In the genomic region with DNA sequence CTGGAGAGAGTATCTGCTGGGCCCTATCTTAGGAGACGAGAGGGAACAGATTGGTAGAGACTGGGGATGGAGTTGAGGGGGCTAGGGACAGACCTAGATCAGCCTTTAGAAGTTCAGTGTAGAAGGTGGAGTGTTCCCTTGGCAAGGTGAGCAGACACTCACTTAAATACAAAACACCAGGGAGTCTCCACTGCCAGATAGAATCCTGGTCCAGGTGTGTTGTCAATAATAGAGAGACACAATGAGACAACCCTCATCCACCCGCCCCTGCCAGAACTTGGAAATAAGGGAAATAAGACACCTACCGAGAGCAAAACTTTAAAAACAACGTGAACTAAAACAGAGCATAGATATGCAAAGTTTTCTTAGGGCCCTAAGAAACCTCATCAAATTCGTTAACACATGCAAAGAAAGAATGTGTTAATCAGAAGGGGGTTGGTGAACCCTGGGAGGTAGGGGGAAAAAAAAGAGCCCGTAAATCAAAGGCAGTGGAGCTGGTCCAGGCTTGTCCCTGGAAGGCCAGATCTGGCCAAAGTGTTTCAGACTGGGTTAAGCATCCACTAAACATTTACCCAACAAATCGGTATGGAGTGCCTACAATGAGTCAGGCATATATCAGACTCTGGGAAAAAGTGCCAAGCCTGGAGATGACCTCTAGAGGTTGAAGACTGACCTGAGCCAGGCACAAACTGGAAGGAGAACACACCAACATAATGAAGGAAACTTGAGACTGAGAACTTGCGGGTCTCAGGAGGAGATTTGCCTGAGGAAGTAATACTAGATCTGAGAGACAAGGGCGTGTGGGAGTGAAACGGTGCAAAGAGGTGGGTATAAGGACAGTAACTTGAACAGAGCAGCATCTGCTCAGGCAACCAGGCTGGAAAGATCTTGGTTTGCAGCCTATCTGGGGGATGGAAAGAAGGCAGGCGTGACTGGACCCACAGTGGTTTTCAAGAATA, we compare ENCODE assay signal across 24 cellular contexts. TPM values are rescaled to one million over a fixed set of nuclear protein-coding genes. Genes with fewer than 3 reads are reported as not detected.
"Had no signal": no experiment of that assay in that cellular context is flagged by ENCODE, and none has a peak within 500 bp of the region (broad histone marks: within the 10 kb centered on the region; RNA-seq: fewer than 3 reads in every experiment).

No MANE protein-coding gene starts in this region.

- H3K36me3 ChIP-seq: heart left ventricle, sigmoid colon had no signal

- H3K9me3 ChIP-seq: body of pancreas, heart left ventricle, sigmoid colon, testis had no signal

- H3K27ac Mint-ChIP-seq: activated naive CD4-positive, alpha-beta T cell treated with anti-CD3 and anti-CD28 coated beads, Interleukin-2, amount 50 U/mL, for 24 hours; activated T-cell treated with anti-CD3 and anti-CD28 coated beads, Interleukin-2, amount 50 U/mL, for 24 hours; natural killer cell treated with Interleukin-12 subunit alpha and Interleukin-12 subunit beta and Interleukin-15 and Interleukin-18, amount 100 ng/mL, for 72 hours; T-helper 17 cell had no signal

- H3K27me3 ChIP-seq: testis had no signal

- H3K27ac ChIP-seq: body of pancreas, heart left ventricle, sigmoid colon, testis had no signal

- ATAC-seq: body of pancreas; heart left ventricle; left lobe of liver; natural killer cell treated with Interleukin-12 subunit alpha and Interleukin-12 subunit beta and Interleukin-15 and Interleukin-18, amount 100 ng/mL, for 72 hours; stimulated activated naive CD8-positive, alpha-beta T cell treated with anti-CD3 and anti-CD28 coated beads, Interleukin-15, Interleukin-2, amounts not matched to agents 100 U/mL and 50 U/mL, for 24 hours; T-helper 17 cell had no signal

- DNase-seq: activated effector memory CD4-positive, alpha-beta T cell treated with Interleukin-2 at 50 U/mL for 16 hours; activated T-cell treated with anti-CD3 and anti-CD28 coated beads, Interleukin-2, amount 50 U/mL, for 24 hours; amniotic stem cell; body of pancreas; central memory CD4-positive, alpha-beta T cell; cortex of kidney; effector CD8-positive, alpha-beta T cell; heart left ventricle; mammary epithelial cell; sigmoid colon; stimulated activated CD8-positive, alpha-beta memory T cell treated with anti-CD3 and anti-CD28 coated beads, Interleukin-4, amount 100 ng/mL, for 48 hours; stimulated activated naive CD8-positive, alpha-beta T cell treated with anti-CD3 and anti-CD28 coated beads, Interleukin-15, Interleukin-2, amounts not matched to agents 100 U/mL and 50 U/mL, for 24 hours; T-helper 17 cell; testis had no signal

- H3K4me1 Mint-ChIP-seq: activated naive CD4-positive, alpha-beta T cell treated with anti-CD3 and anti-CD28 coated beads, Interleukin-2, amount 50 U/mL, for 24 hours had no signal

- H3K4me1 ChIP-seq: body of pancreas, heart left ventricle, sigmoid colon, testis had no signal

- H3K4me3 Mint-ChIP-seq: activated naive CD4-positive, alpha-beta T cell treated with anti-CD3 and anti-CD28 coated beads, Interleukin-2, amount 50 U/mL, for 24 hours; activated T-cell treated with anti-CD3 and anti-CD28 coated beads, Interleukin-2, amount 50 U/mL, for 24 hours; natural killer cell treated with Interleukin-12 subunit alpha and Interleukin-12 subunit beta and Interleukin-15 and Interleukin-18, amount 100 ng/mL, for 72 hours; T-helper 17 cell had no signal

- H3K9me3 Mint-ChIP-seq: activated naive CD4-positive, alpha-beta T cell treated with anti-CD3 and anti-CD28 coated beads, Interleukin-2, amount 50 U/mL, for 24 hours; activated T-cell treated with anti-CD3 and anti-CD28 coated beads, Interleukin-2, amount 50 U/mL, for 24 hours had no signal

- H3K4me3 ChIP-seq: body of pancreas, heart left ventricle, sigmoid colon, testis had no signal

- FAIRE-seq: frontal cortex, islet of Langerhans, urothelium cell line had no signal

- H3K36me3 Mint-ChIP-seq: activated naive CD4-positive, alpha-beta T cell treated with anti-CD3 and anti-CD28 coated beads, Interleukin-2, amount 50 U/mL, for 24 hours; natural killer cell treated with Interleukin-12 subunit alpha and Interleukin-12 subunit beta and Interleukin-15 and Interleukin-18, amount 100 ng/mL, for 72 hours had no signal

RNA-seq across cellular contexts. Expression of a gene that starts 37.0 kb away (rescaled TPM):
- total RNA-seq: body of pancreas; fibroblast of lung; heart left ventricle; left lobe of liver; mammary epithelial cell; mucosa of gallbladder; natural killer cell treated with Interleukin-12 subunit alpha and Interleukin-12 subunit beta and Interleukin-15 and Interleukin-18, amount 100 ng/mL, for 72 hours; osteoblast; pulmonary artery endothelial cell; sigmoid colon; T-helper 17 cell; testis had no signal
- polyA plus RNA-seq: fibroblast of lung, heart left ventricle, mammary epithelial cell, sigmoid colon had no signal
